In genomic region chr9:33167084-33167948, GRCh38 we compare ENCODE assay signal across 8 cellular contexts. TPM values are rescaled to one million over a fixed set of nuclear protein-coding genes. Genes with fewer than 3 reads are reported as not detected.
DNase-seq lines count a peak whose midpoint lies in the region; ATAC-seq and TF ChIP-seq lines count a peak whose summit lies in the region.

A gene with protein sequence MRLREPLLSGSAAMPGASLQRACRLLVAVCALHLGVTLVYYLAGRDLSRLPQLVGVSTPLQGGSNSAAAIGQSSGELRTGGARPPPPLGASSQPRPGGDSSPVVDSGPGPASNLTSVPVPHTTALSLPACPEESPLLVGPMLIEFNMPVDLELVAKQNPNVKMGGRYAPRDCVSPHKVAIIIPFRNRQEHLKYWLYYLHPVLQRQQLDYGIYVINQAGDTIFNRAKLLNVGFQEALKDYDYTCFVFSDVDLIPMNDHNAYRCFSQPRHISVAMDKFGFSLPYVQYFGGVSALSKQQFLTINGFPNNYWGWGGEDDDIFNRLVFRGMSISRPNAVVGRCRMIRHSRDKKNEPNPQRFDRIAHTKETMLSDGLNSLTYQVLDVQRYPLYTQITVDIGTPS (minus strand): TSS chr9:33167336. CDS start chr9:33167169, 167 bp downstream.

- peak within 1 kb of the TSS; percentile 97 for H3K27ac ChIP-seq in suprapubic skin

- no peaks in the 10 kb centered on the region for H3K27me3 ChIP-seq in suprapubic skin

- H3K27ac Mint-ChIP-seq in HFFc6: peak within 1 kb of the TSS; percentile 90
- peak within 1 kb of the TSS; percentile 95 for H3K27ac Mint-ChIP-seq in activated naive CD4-positive, alpha-beta T cell treated with anti-CD3 and anti-CD28 coated beads, Interleukin-2, amount 50 U/mL, for 24 hours

- H3K4me1 ChIP-seq in suprapubic skin: peaks cover 50% of the 10 kb centered on the region

- TF ChIP-seq POLR2A in NB4 (IDR thresholded peaks at IDR 0.05; ENCODE audit: extremely low read depth, insufficient read length) (peak; percentile 86), suprapubic skin (IDR thresholded peaks at IDR 0.05) (peak in 1 of 2 donors; percentile 88)

- H3K36me3 ChIP-seq in suprapubic skin: no peaks in the 10 kb centered on the region

- WGBS in suprapubic skin: 5% methylated on average over 39 of the region's 101 CpGs

- peaks cover 5% of the 10 kb centered on the region for H3K36me3 Mint-ChIP-seq in HFFc6 (ENCODE audit: low read depth)
- H3K36me3 Mint-ChIP-seq in activated naive CD4-positive, alpha-beta T cell treated with anti-CD3 and anti-CD28 coated beads, Interleukin-2, amount 50 U/mL, for 24 hours: peaks cover 4% of the 10 kb centered on the region

- TF ChIP-seq CTCF in HFFc6 (IDR thresholded peaks at IDR 0.05) (peak; percentile 54; the same call in 1 of the 2 replicates), NB4 (IDR thresholded peaks at IDR 0.05; ENCODE audit: low read depth, low read length) (no peak), omental fat pad (IDR thresholded peaks at IDR 0.05) (no peak), suprapubic skin (IDR thresholded peaks at IDR 0.05) (peak in 1 of 2 donors; percentile 14)

- no peaks in the 10 kb centered on the region for H3K9me3 ChIP-seq in suprapubic skin

- peaks cover 2% of the 10 kb centered on the region for H3K27me3 Mint-ChIP-seq in HFFc6 (ENCODE audit: insufficient read depth)
- H3K27me3 Mint-ChIP-seq in activated naive CD4-positive, alpha-beta T cell treated with anti-CD3 and anti-CD28 coated beads, Interleukin-2, amount 50 U/mL, for 24 hours: no peaks in the 10 kb centered on the region

- H3K4me3 Mint-ChIP-seq in HFFc6: peak within 1 kb of the TSS; percentile 96
- H3K4me3 Mint-ChIP-seq in activated naive CD4-positive, alpha-beta T cell treated with anti-CD3 and anti-CD28 coated beads, Interleukin-2, amount 50 U/mL, for 24 hours: peak within 1 kb of the TSS; percentile 94

- H3K9me3 Mint-ChIP-seq in HFFc6: no peaks in the 10 kb centered on the region
- H3K9me3 Mint-ChIP-seq in activated naive CD4-positive, alpha-beta T cell treated with anti-CD3 and anti-CD28 coated beads, Interleukin-2, amount 50 U/mL, for 24 hours: no peaks in the 10 kb centered on the region

- H3K4me1 Mint-ChIP-seq in HFFc6 (ENCODE audit: low read depth): peaks cover 58% of the 10 kb centered on the region
- H3K4me1 Mint-ChIP-seq in activated naive CD4-positive, alpha-beta T cell treated with anti-CD3 and anti-CD28 coated beads, Interleukin-2, amount 50 U/mL, for 24 hours: peaks cover 64% of the 10 kb centered on the region

- DNase-seq in HFFc6 (peak; percentile 90), NB4 (ENCODE audit: low read depth) (peak; percentile 100), SKM-1 (lab: John Stamatoyannopoulos, UW; ENCODE audit: unreplicated experiment) (peak; percentile 91), globus pallidus (ENCODE audit: low spot score) (peak; percentile 77), omental fat pad (ENCODE audit: low spot score) (peak; percentile 79), suprapubic skin (ENCODE audit: low spot score in 2 of 2) (peak; percentile 96 to 97)

- TF ChIP-seq EP300 in suprapubic skin (IDR thresholded peaks at IDR 0.05): no peak

- H3K4me3 ChIP-seq in GM08714 (ENCODE audit: low read length) (peak within 1 kb of the TSS; percentile 81), NB4 (ENCODE audit: low read depth, low read length) (peak within 1 kb of the TSS; percentile 80), suprapubic skin (peak within 1 kb of the TSS; percentile 87)

- ATAC-seq in omental fat pad (ENCODE audit: low FRiP score): peak; percentile 88

RNA-seq across cellular contexts. Expression of the gene that starts here (rescaled TPM):
- 100 to 1,000 TPM in 4 of 6 experiments, 10 to 100 TPM in 2; 87.2 to 116 (median 106) TPM for total RNA-seq in HFFc6 (2021; fragmentation: NEBNext Ultra II Directional; extraction: Animal tissue kit (Norgen Biotek cat#: 25700))
- total RNA-seq in omental fat pad (100 to 1,000 TPM in 1 of 4 donors, 10 to 100 TPM in 3; 52.5 to 113 (median 72.1) TPM), suprapubic skin (10 to 100 TPM; 45.1 to 68.7 (median 53.5) TPM)

Comparison
In these comparisons a context has a peak if more than half of its experiments do, and no peak if none do; other contexts are left out.
1. Peak in every context shown above with its lines: DNase-seq, ATAC-seq, H3K4me3 ChIP-seq and H3K27ac ChIP-seq.